ENCODE assay signal across 8 cellular contexts in genomic region chr5:120655828-120656435, GRCh38.
DNase-seq lines count a peak whose midpoint lies in the region; ATAC-seq, FAIRE-seq and TF ChIP-seq lines count a peak whose summit lies in the region.

No MANE protein-coding gene starts in this region.

- no peak for TF ChIP-seq POLR2A in K562 (conservative IDR thresholded peaks at IDR 0.05)

- no peak overlapping the region for H3K27ac ChIP-seq in K562 (ENCODE audit: extremely low read depth, low read depth, low read length)

- H3K79me2 ChIP-seq in K562 (ENCODE audit: control insufficient read depth, insufficient read depth, low read length) = no peaks in the 10 kb centered on the region

- no peaks in the 10 kb centered on the region for H3K9me3 Mint-ChIP-seq in activated T-helper 1 cell treated with anti-CD3 and anti-CD28 coated beads, Interleukin-12 subunit alpha, Interleukin-12 subunit beta, Interleukin-2, Interleukin-4 antibody, amounts not matched to agents 30 ng/mL and 10 ng/mL and 1 ng/mL, durations not matched to agents 14 hours and 24 hours and 36 hours

- no TSS peak for BruUV-seq in K562 (replicated peaks; lab: Mats Ljungman, UMichigan)

- no peak overlapping the region for H3K4me3 Mint-ChIP-seq in activated T-helper 1 cell treated with anti-CD3 and anti-CD28 coated beads, Interleukin-12 subunit alpha, Interleukin-12 subunit beta, Interleukin-2, Interleukin-4 antibody, amounts not matched to agents 30 ng/mL and 10 ng/mL and 1 ng/mL, durations not matched to agents 14 hours and 24 hours and 36 hours

- CTCF ChIA-PET in K562 (lab: Yijun Ruan, JAX; ENCODE audit: low intra/inter-chr PET ratio) = interaction anchor here (0.6 kb wide), 2 partner anchors 358 to 588 kb away, joined by 3 to 5 read pairs; no protein-coding TSS in a partner anchor

- H3K9me3 ChIP-seq in K562 (replicated peaks; ENCODE audit: control insufficient read depth, insufficient read depth, low read depth, low read length) = no peaks in the 10 kb centered on the region

- WGBS in K562 (ENCODE audit: insufficient coverage, low coverage, missing lambda C conversion rate) = 15% methylated on average over 5 of the region's 5 CpGs

- H3K9ac ChIP-seq in K562 (ENCODE audit: insufficient read depth in 1 of 2, low read depth in 2 of 2, low read length in 2 of 2) = no peak overlapping the region

- H3K36me3 ChIP-seq in K562 (ENCODE audit: control insufficient read depth, insufficient read depth, low read length) = no peaks in the 10 kb centered on the region; the same call in 2 of the 3 replicates

- DNase-seq in NCI-H345 (lab: John Stamatoyannopoulos, UW) = peak; percentile 9
- DNase-seq in NCI-H345 treated with DMSO at 0.1 percent for 48 hours (lab: John Stamatoyannopoulos, UW; ENCODE audit: unreplicated experiment) = no peak
- DNase-seq in KG1 (lab: John Stamatoyannopoulos, UW) = peak; percentile 3
- DNase-seq in K562 (ENCODE audit: extremely low read depth in 1 of 4, low spot score in 3 of 4) = peak; percentile 11 to 60 (median 17)
- peak; percentile 20 to 57 for DNase-seq in lung microvascular endothelial cell (ENCODE audit: low read depth in 2 of 2)
- DNase-seq in activated CD4-positive, CD25-positive, alpha-beta regulatory T cell (lab: John Stamatoyannopoulos, UW) = no peak
- no peak for DNase-seq in activated T-helper 1 cell treated with anti-CD3 and anti-CD28 coated beads, Interleukin-12 subunit alpha, Interleukin-12 subunit beta, Interleukin-2, Interleukin-4 antibody, amounts not matched to agents 30 ng/mL and 10 ng/mL and 1 ng/mL, durations not matched to agents 14 hours and 24 hours and 36 hours (ENCODE audit: low spot score)

- TF ChIP-seq CTCF in K562 (IDR thresholded peaks at IDR 0.05 in 2 of 3, conservative IDR thresholded peaks at IDR 0.05 in 1 of 3; ENCODE audit: insufficient read depth in 2 of 3, low read depth in 1 of 3, low read length in 3 of 3) = peak; percentile 46 to 57 (median 54); a peak in 5 of 6 replicates

- no peaks in the 10 kb centered on the region for H3K36me3 Mint-ChIP-seq in activated T-helper 1 cell treated with anti-CD3 and anti-CD28 coated beads, Interleukin-12 subunit alpha, Interleukin-12 subunit beta, Interleukin-2, Interleukin-4 antibody, amounts not matched to agents 30 ng/mL and 10 ng/mL and 1 ng/mL, durations not matched to agents 14 hours and 24 hours and 36 hours (ENCODE audit: low read depth)

- H3K4me3 ChIP-seq in K562 = no peak overlapping the region

- peak; percentile 63 for FAIRE-seq in K562 (lab: Jason Lieb, UNC)

- H3K27ac Mint-ChIP-seq in activated T-helper 1 cell treated with anti-CD3 and anti-CD28 coated beads, Interleukin-12 subunit alpha, Interleukin-12 subunit beta, Interleukin-2, Interleukin-4 antibody, amounts not matched to agents 30 ng/mL and 10 ng/mL and 1 ng/mL, durations not matched to agents 14 hours and 24 hours and 36 hours = no peak overlapping the region

- peak; percentile 45 to 62 for TF ChIP-seq RAD21 in K562 (CRISPR knock-in tag; conservative IDR thresholded peaks at IDR 0.05 in 1 of 2, IDR thresholded peaks at IDR 0.05 in 1 of 2)

- no peaks in the 10 kb centered on the region for H3K4me1 ChIP-seq in K562 (replicated peaks in 1 of 2; ENCODE audit: control insufficient read depth in 2 of 2, insufficient read depth in 2 of 2, low read length in 2 of 2)

- in situ Hi-C loops in K562 (cut with MboI) = no loop called here

- no peak overlapping the region for H3K4me2 ChIP-seq in K562 (ENCODE audit: insufficient read depth, low read length)

- POLR2A ChIA-PET in K562 (lab: Yijun Ruan, JAX) = no interaction called here

- intact Hi-C loops in K562 (cut with micrococcal nuclease) = loop anchor here (5.0 kb wide), 1 partner anchor 1291 kb away; no protein-coding TSS in a partner anchor
- intact Hi-C loops in activated T-helper 1 cell treated with anti-CD3 and anti-CD28 coated beads, Interleukin-12 subunit alpha, Interleukin-12 subunit beta, Interleukin-2, Interleukin-4 antibody, amounts not matched to agents 30 ng/mL and 10 ng/mL and 1 ng/mL, durations not matched to agents 14 hours and 24 hours and 36 hours (cut with micrococcal nuclease) = no loop called here

- no peaks in the 10 kb centered on the region for H3K9me1 ChIP-seq in K562 (ENCODE audit: control insufficient read depth, insufficient read depth, low read length)

- no peaks in the 10 kb centered on the region for H3K27me3 ChIP-seq in K562 (ENCODE audit: control insufficient read depth in 2 of 2, insufficient read depth in 2 of 2, low read length in 2 of 2)

- H3K27me3 Mint-ChIP-seq in activated T-helper 1 cell treated with anti-CD3 and anti-CD28 coated beads, Interleukin-12 subunit alpha, Interleukin-12 subunit beta, Interleukin-2, Interleukin-4 antibody, amounts not matched to agents 30 ng/mL and 10 ng/mL and 1 ng/mL, durations not matched to agents 14 hours and 24 hours and 36 hours (ENCODE audit: insufficient read depth) = no peaks in the 10 kb centered on the region

- H3K4me1 Mint-ChIP-seq in activated T-helper 1 cell treated with anti-CD3 and anti-CD28 coated beads, Interleukin-12 subunit alpha, Interleukin-12 subunit beta, Interleukin-2, Interleukin-4 antibody, amounts not matched to agents 30 ng/mL and 10 ng/mL and 1 ng/mL, durations not matched to agents 14 hours and 24 hours and 36 hours (ENCODE audit: low read depth) = no peaks in the 10 kb centered on the region

- H4K20me1 ChIP-seq in K562 (replicated peaks; ENCODE audit: control insufficient read depth, insufficient read depth, low read length) = no peaks in the 10 kb centered on the region

- TF ChIP-seq EP300 in K562 (IDR thresholded peaks at IDR 0.05; ENCODE audit: low read length) = no peak

- peak; percentile 76 for ATAC-seq in GM21526 (IDR thresholded peaks at IDR 0.05; ENCODE audit: low FRiP score, unreplicated experiment)
- ATAC-seq in K562 = peak; percentile 86

- H2AFZ ChIP-seq in K562 (ENCODE audit: low read depth, low read length) = no peak overlapping the region

TF ChIP-seq in K562, 482 proteins besides CTCF, POLR2A, EP300 and RAD21:
- TF ChIP-seq TCFL5 (CRISPR knock-in tag; conservative IDR thresholded peaks at IDR 0.05) = no peak
- 0 out of 2 replicates have a peak, but pooled peaks have one; percentile 9 for TF ChIP-seq KLF16 (IDR thresholded peaks at IDR 0.05)
TF ChIP-seq in K562: peak in this region for 1.

Comparison
In these comparisons a context has a peak if more than half of its experiments do, and no peak if none do; other contexts are left out.
1. DNase-seq: peak in NCI-H345 (single experiment), KG1 (single experiment), K562 (4 of 4) and lung microvascular endothelial cell (2 of 2); none in NCI-H345 treated with DMSO at 0.1 percent for 48 hours (single experiment), activated CD4-positive, CD25-positive, alpha-beta regulatory T cell (0 of 4) and activated T-helper 1 cell treated with anti-CD3 and anti-CD28 coated beads, Interleukin-12 subunit alpha, Interleukin-12 subunit beta, Interleukin-2, Interleukin-4 antibody, amounts not matched to agents 30 ng/mL and 10 ng/mL and 1 ng/mL, durations not matched to agents 14 hours and 24 hours and 36 hours (single experiment).